In genomic region chr1:156581661-156582387, GRCh38 we compare ENCODE assay signal across 1 cellular context.
TF ChIP-seq lines count a peak whose summit lies in the region.

No MANE protein-coding gene starts in this region.

TF ChIP-seq in GM23338, 12 proteins besides CTCF, POLR2A, EP300 and RAD21:
- TF ChIP-seq ZNF462 (CRISPR knock-in tag; IDR thresholded peaks at IDR 0.05) (no peak), POLR2AphosphoS5 (IDR thresholded peaks at IDR 0.05; ENCODE audit: low read depth) (no peak), ZNF331 (CRISPR knock-in tag; IDR thresholded peaks at IDR 0.05; ENCODE audit: low read depth) (no peak), REST (IDR thresholded peaks at IDR 0.05; ENCODE audit: unreplicated experiment) (no peak), JUNB (IDR thresholded peaks at IDR 0.05; ENCODE audit: unreplicated experiment) (no peak), ETS1 (IDR thresholded peaks at IDR 0.05) (no peak), CREB1 (CRISPR knock-in tag; IDR thresholded peaks at IDR 0.05; ENCODE audit: low read depth) (no peak), ZNF114 (CRISPR knock-in tag; IDR thresholded peaks at IDR 0.05) (no peak), NANOG (IDR thresholded peaks at IDR 0.05; ENCODE audit: borderline replicate concordance) (no peak), EZH2 (IDR thresholded peaks at IDR 0.05; ENCODE audit: low read depth, unreplicated experiment) (no peak)
TF ChIP-seq in GM23338: peak in this region for 0.
